In the genomic region with DNA sequence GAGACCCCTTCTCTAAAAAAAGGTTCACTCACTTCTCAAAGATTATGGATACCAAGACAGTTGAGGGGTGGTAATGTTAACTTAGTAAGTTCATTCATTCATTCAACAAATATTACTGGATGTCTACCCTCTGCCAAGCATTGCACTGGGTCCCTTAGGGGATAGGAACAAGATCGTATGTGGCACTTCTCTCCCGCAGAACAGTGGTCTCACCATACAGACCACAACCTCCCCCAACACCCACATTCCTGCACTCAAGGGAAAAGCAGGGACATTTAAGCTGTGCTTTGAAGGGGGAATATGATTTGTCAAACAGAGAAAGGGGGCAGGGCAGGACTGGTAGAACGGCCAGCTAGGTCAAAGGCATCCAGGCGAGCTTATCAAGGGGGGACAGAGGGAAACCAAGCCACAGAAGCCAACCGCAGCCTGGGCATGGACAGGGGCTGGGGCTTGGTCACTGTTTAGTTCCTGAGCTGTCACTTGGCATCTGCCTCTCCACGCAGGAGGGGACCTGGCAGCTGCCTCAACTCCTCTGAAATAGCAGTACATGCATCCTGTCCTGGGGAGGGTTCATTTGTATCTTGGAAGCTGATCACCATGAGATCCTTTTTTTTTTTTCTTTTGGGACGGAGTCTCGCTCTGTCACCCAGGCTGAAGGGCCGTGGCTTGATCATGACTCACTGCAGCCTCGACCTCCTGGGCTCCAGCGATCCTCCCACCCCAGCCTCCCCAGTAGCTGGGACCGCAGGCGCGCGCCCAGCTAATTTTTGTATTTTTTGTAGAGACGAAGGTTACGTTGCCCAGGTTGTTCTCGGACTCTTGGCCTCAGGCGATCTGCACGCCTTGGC, we compare ENCODE assay signal across 8 cellular contexts. TPM values are rescaled to one million over a fixed set of nuclear protein-coding genes. Genes with fewer than 3 reads are reported as not detected.
DNase-seq lines count a peak whose midpoint lies in the region; ATAC-seq and TF ChIP-seq lines count a peak whose summit lies in the region.

No MANE protein-coding gene starts in this region.

- 48 to 56% (median 55%) methylated on average over 14 to 20 of the region's 20 CpGs for WGBS in adrenal gland, 4 donors

- H3F3A ChIP-seq in GM23338 (replicated peaks; ENCODE audit: low read depth), result peaks cover 16% of the 10 kb centered on the region; the same call in 1 of the 2 replicates

- no peaks in the 10 kb centered on the region for H3K9me3 Mint-ChIP-seq in GM23338

- peak overlapping the region; percentile 97 for H2AFZ ChIP-seq in GM23338

- H3K9me3 ChIP-seq in adrenal gland (replicated peaks in 1 of 3) (no peaks in the 10 kb centered on the region), lower lobe of right lung (no peaks in the 10 kb centered on the region)

- H3K9me2 ChIP-seq in GM23338 (ENCODE audit: insufficient read depth), result no peaks in the 10 kb centered on the region

- H3K79me2 ChIP-seq in GM23338 (replicated peaks; ENCODE audit: insufficient read depth), result peaks cover 34% of the 10 kb centered on the region

- H3K36me3 ChIP-seq in GM23338 (ENCODE audit: insufficient read depth) (no peaks in the 10 kb centered on the region), adrenal gland (replicated peaks in 1 of 2) (no peaks in the 10 kb centered on the region), lower lobe of right lung (no peaks in the 10 kb centered on the region)

- peak; percentile 43 for DNase-seq in GM23338 (ENCODE audit: low spot score)
- peak in 1 of 7 donors; percentile 63 for DNase-seq in adrenal gland
- DNase-seq in lower lobe of right lung, result no peak
- DNase-seq in HuH-7.5 (ENCODE audit: low spot score), result no peak
- DNase-seq in SHP77 treated with DMSO at 0.1 percent for 48 hours (lab: John Stamatoyannopoulos, UW), result no peak

- intact Hi-C loops in adrenal gland (cut with DNase I) (no loop called here), lower lobe of right lung (cut with DNase I) (no loop called here)

- peak overlapping the region; percentile 89 for H3K4me3 ChIP-seq in GM23338
- H3K4me3 ChIP-seq in adrenal gland, result peak overlapping the region in 2 of 4 donors; percentile 26 to 98
- peak overlapping the region; percentile 72 for H3K4me3 ChIP-seq in lower lobe of right lung

- no peaks in the 10 kb centered on the region; the same call in 2 of the 3 replicates for H3K36me3 Mint-ChIP-seq in GM23338 (ENCODE audit: low read depth)

- H3K27me3 Mint-ChIP-seq in GM23338 (ENCODE audit: insufficient read depth, low read depth, poor library complexity), result peaks cover 21% of the 10 kb centered on the region

- TF ChIP-seq CTCF in 22Rv1 (IDR thresholded peaks at IDR 0.05) (no peak), GM23338 (conservative IDR thresholded peaks at IDR 0.05; ENCODE audit: low read depth in 2 of 2) (no peak), adrenal gland (IDR thresholded peaks at IDR 0.05) (no peak), lower lobe of right lung (IDR thresholded peaks at IDR 0.05) (no peak)

- H3K27ac ChIP-seq in 22Rv1 (peak overlapping the region; percentile 74), GM23338 (ENCODE audit: low read depth) (no peak overlapping the region), adrenal gland (peak overlapping the region in 3 of 5 donors; percentile 22 to 87 (median 39)), lower lobe of right lung (peak overlapping the region; percentile 51)

- ATAC-seq in GM23338 (no peak), lower lobe of right lung (peak in 1 of 2 donors; percentile 3), HG03135 (IDR thresholded peaks at IDR 0.05; ENCODE audit: unreplicated experiment) (no peak), HG02588 (IDR thresholded peaks at IDR 0.05; ENCODE audit: unreplicated experiment) (no peak)

- H4K20me1 ChIP-seq in GM23338 (replicated peaks; ENCODE audit: insufficient read depth), result peaks cover 27% of the 10 kb centered on the region

- no peak for TF ChIP-seq POLR2A in adrenal gland (IDR thresholded peaks at IDR 0.05)

- no peaks in the 10 kb centered on the region for H3K27me3 ChIP-seq in GM23338 (ENCODE audit: insufficient read depth)
- H3K27me3 ChIP-seq in adrenal gland, result no peaks in the 10 kb centered on the region
- H3K27me3 ChIP-seq in lower lobe of right lung (ENCODE audit: low read depth), result no peaks in the 10 kb centered on the region

- H3K4me1 ChIP-seq in GM23338 (ENCODE audit: insufficient read depth), result peaks cover 34% of the 10 kb centered on the region
- H3K4me1 ChIP-seq in adrenal gland (replicated peaks in 1 of 2), result peaks cover 17 to 26% of the 10 kb centered on the region in 2 donors
- peaks cover 28% of the 10 kb centered on the region for H3K4me1 ChIP-seq in lower lobe of right lung

- H3K4me2 ChIP-seq in GM23338, result peak overlapping the region; percentile 96

- peak overlapping the region; percentile 81 for H3K4me3 Mint-ChIP-seq in GM23338

- H3K27ac Mint-ChIP-seq in GM23338, result no peak overlapping the region

- peaks cover 42% of the 10 kb centered on the region for H3K4me1 Mint-ChIP-seq in GM23338

TF ChIP-seq in GM23338, 12 proteins besides CTCF, POLR2A, EP300 and RAD21:
- peak; percentile 7 for TF ChIP-seq REST (IDR thresholded peaks at IDR 0.05; ENCODE audit: unreplicated experiment)
- no peak for TF ChIP-seq JUNB (IDR thresholded peaks at IDR 0.05; ENCODE audit: unreplicated experiment)
- TF ChIP-seq STAT1 (IDR thresholded peaks at IDR 0.05; ENCODE audit: unreplicated experiment), result no peak
- TF ChIP-seq, protein P1, sequence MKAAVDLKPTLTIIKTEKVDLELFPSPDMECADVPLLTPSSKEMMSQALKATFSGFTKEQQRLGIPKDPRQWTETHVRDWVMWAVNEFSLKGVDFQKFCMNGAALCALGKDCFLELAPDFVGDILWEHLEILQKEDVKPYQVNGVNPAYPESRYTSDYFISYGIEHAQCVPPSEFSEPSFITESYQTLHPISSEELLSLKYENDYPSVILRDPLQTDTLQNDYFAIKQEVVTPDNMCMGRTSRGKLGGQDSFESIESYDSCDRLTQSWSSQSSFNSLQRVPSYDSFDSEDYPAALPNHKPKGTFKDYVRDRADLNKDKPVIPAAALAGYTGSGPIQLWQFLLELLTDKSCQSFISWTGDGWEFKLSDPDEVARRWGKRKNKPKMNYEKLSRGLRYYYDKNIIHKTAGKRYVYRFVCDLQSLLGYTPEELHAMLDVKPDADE (IDR thresholded peaks at IDR 0.05), result no peak
- TF ChIP-seq EZH2 (IDR thresholded peaks at IDR 0.05; ENCODE audit: low read depth, unreplicated experiment), result no peak

RNA-seq across cellular contexts. Expression of gene CLIP2, which starts 0.9 kb away (rescaled TPM):
- total RNA-seq in GM23338 (2014; rRNA removed; shearing (Covaris generic)), result 45.2 and 51.9 TPM in 2 replicates
- polyA plus RNA-seq in GM23338 (2016; fragmentation: Nextera tagmentation; extraction: Ambion mirVana) (7.2 and 8.1 TPM in 2 replicates), adrenal gland (10 to 100 TPM in 1 of 3 donors, 1 to 10 TPM in 2; 6.8 to 27.7 (median 8.2) TPM)
- total RNA-seq in adrenal gland (10 to 100 TPM; 19.8 to 48.6 (median 26.6) TPM), lower lobe of right lung (24.1 TPM)

RNA-seq across cellular contexts. Expression of gene RFC2, which starts 34.1 kb away (rescaled TPM):
- total RNA-seq in GM23338 (2014; rRNA removed; shearing (Covaris generic)), result 62.4 and 75.2 TPM in 2 replicates
- polyA plus RNA-seq in GM23338 (2016; fragmentation: Nextera tagmentation; extraction: Ambion mirVana) (55.3 and 56.4 TPM in 2 replicates), adrenal gland (10 to 100 TPM in 2 of 3 donors, 1 to 10 TPM in 1; 9.3 to 18.0 (median 12.3) TPM)
- total RNA-seq in adrenal gland (10 to 100 TPM; 12.0 to 19.4 (median 14.6) TPM), lower lobe of right lung (18.5 TPM)
